In genomic region chr10:118173326-118173725, GRCh38 we compare ENCODE assay signal across 25 cellular contexts.
"Had no signal": no experiment of that assay in that cellular context is flagged by ENCODE, and none has a peak within 500 bp of the region (broad histone marks: within the 10 kb centered on the region; RNA-seq: fewer than 3 reads in every experiment).

No MANE protein-coding gene starts in this region.

- H3K4me3 ChIP-seq: colonic mucosa, hepatocyte, left ventricle myocardium inferior, lower lobe of right lung, pancreas, smooth muscle cell, testis, tibial nerve, upper lobe of right lung had no signal

- H2AFZ ChIP-seq: hepatocyte had no signal

- H3K4me1 ChIP-seq: colonic mucosa, foreskin keratinocyte, left ventricle myocardium inferior, lower lobe of right lung, pancreas, testis, tibial nerve, upper lobe of right lung had no signal

- FAIRE-seq: kidney, pancreas had no signal

- H3K9me3 ChIP-seq: colonic mucosa, lower lobe of right lung, pancreas, testis, tibial nerve, upper lobe of right lung had no signal

- H3K36me3 Mint-ChIP-seq: memory B cell; natural killer cell treated with Interleukin-12 subunit alpha and Interleukin-12 subunit beta and Interleukin-15 and Interleukin-18, amount 100 ng/mL, for 72 hours; stimulated activated effector memory CD8-positive, alpha-beta T cell treated with anti-CD3 and anti-CD28 coated beads, Interleukin-12 subunit alpha, Interleukin-12 subunit beta, amount 100 ng/mL, for 72 hours had no signal

- H3K9me3 Mint-ChIP-seq: natural killer cell treated with Interleukin-12 subunit alpha and Interleukin-12 subunit beta and Interleukin-15 and Interleukin-18, amount 100 ng/mL, for 72 hours; stimulated activated naive CD8-positive, alpha-beta T cell treated with anti-CD3 and anti-CD28 coated beads, Interleukin-15, Interleukin-2, amounts not matched to agents 100 ng/mL and 50 ng/mL, for 24 hours had no signal

- H3K36me3 ChIP-seq: colonic mucosa, left ventricle myocardium inferior, lower lobe of right lung, pancreas, tibial nerve, upper lobe of right lung had no signal

- H3K79me2 ChIP-seq: hepatocyte had no signal

- H3K27me3 ChIP-seq: colonic mucosa, hepatocyte, pancreas, testis, tibial nerve, upper lobe of right lung had no signal

- H3K4me3 Mint-ChIP-seq: memory B cell; natural killer cell treated with Interleukin-12 subunit alpha and Interleukin-12 subunit beta and Interleukin-15 and Interleukin-18, amount 100 ng/mL, for 72 hours; stimulated activated effector memory CD8-positive, alpha-beta T cell treated with anti-CD3 and anti-CD28 coated beads, Interleukin-12 subunit alpha, Interleukin-12 subunit beta, amount 100 ng/mL, for 72 hours; stimulated activated naive CD8-positive, alpha-beta T cell treated with anti-CD3 and anti-CD28 coated beads, Interleukin-15, Interleukin-2, amounts not matched to agents 100 ng/mL and 50 ng/mL, for 24 hours had no signal

- H3K4me2 ChIP-seq: hepatocyte, smooth muscle cell had no signal

- DNase-seq: colonic mucosa; dermis blood vessel endothelial cell; foreskin keratinocyte; head of caudate nucleus; kidney; left cardiac atrium; left ventricle myocardium inferior; lower lobe of right lung; midbrain; occipital lobe; pancreas; right cardiac atrium; stimulated activated CD4-positive, alpha-beta T cell treated with anti-CD3 and anti-CD28 coated beads, Interleukin-4, amount 100 ng/mL, for 1 hour; stimulated activated CD8-positive, alpha-beta memory T cell treated with anti-CD3 and anti-CD28 coated beads, Interleukin-4, amount 100 ng/mL, for 48 hours; testis; upper lobe of right lung had no signal

- H3K4me1 Mint-ChIP-seq: memory B cell; stimulated activated effector memory CD8-positive, alpha-beta T cell treated with anti-CD3 and anti-CD28 coated beads, Interleukin-12 subunit alpha, Interleukin-12 subunit beta, amount 100 ng/mL, for 72 hours had no signal

- H3K27ac Mint-ChIP-seq: memory B cell; natural killer cell treated with Interleukin-12 subunit alpha and Interleukin-12 subunit beta and Interleukin-15 and Interleukin-18, amount 100 ng/mL, for 72 hours; progenitor cell of endocrine pancreas; stimulated activated effector memory CD8-positive, alpha-beta T cell treated with anti-CD3 and anti-CD28 coated beads, Interleukin-12 subunit alpha, Interleukin-12 subunit beta, amount 100 ng/mL, for 72 hours; stimulated activated naive CD8-positive, alpha-beta T cell treated with anti-CD3 and anti-CD28 coated beads, Interleukin-15, Interleukin-2, amounts not matched to agents 100 ng/mL and 50 ng/mL, for 24 hours had no signal

- ATAC-seq: esophagus mucosa; foreskin keratinocyte; left cardiac atrium; lower lobe of right lung; natural killer cell treated with Interleukin-12 subunit alpha and Interleukin-12 subunit beta and Interleukin-15 and Interleukin-18, amount 100 ng/mL, for 72 hours; pancreas; right cardiac atrium; stimulated activated effector memory CD8-positive, alpha-beta T cell treated with anti-CD3 and anti-CD28 coated beads, Interleukin-12 subunit alpha, Interleukin-12 subunit beta, amount 100 ng/mL, for 72 hours; upper lobe of right lung had no signal

- H3K27ac ChIP-seq: colonic mucosa, foreskin keratinocyte, hepatocyte, left ventricle myocardium inferior, lower lobe of right lung, pancreas, testis, tibial nerve, upper lobe of right lung had no signal
